In genomic region chr6:167280441-167280835, GRCh38 we compare ENCODE assay signal across 11 cellular contexts. TPM values are rescaled to one million over a fixed set of nuclear protein-coding genes. Genes with fewer than 3 reads are reported as not detected.
"Had no signal": no experiment of that assay in that cellular context is flagged by ENCODE, and none has a peak within 500 bp of the region (broad histone marks: within the 10 kb centered on the region; RNA-seq: fewer than 3 reads in every experiment).

No MANE protein-coding gene starts in this region.

RNA-seq across cellular contexts. Expression of gene UNC93A, which starts 10.7 kb away (rescaled TPM):
- total RNA-seq: activated CD4-positive, alpha-beta memory T cell treated with anti-CD3 and anti-CD28 coated beads for 36 hours; activated CD4-positive, alpha-beta T cell treated with anti-CD3 and anti-CD28 coated beads, Interleukin-2, amount 10 ng/mL, durations not matched to agents 7 days and 5 days; activated naive CD4-positive, alpha-beta T cell treated with anti-CD3 and anti-CD28 coated beads, Interleukin-2, amount 50 U/mL, for 72 hours; activated T-cell treated with anti-CD3 and anti-CD28 coated beads, Interleukin-2, amount 50 U/mL, for 4 hours; ascending aorta; body of pancreas; MCF 10A; NCI-H460; SJSA1; T-helper 1 cell treated with Interleukin-12 subunit alpha and Interleukin-12 subunit beta and Interleukin-4 antibody, amounts not matched to agents 30 ng/mL and 1 ng/mL, for 36 hours had no signal

RNA-seq across cellular contexts. Expression of gene TTLL2, which starts 44.4 kb away (rescaled TPM):
- total RNA-seq: activated CD4-positive, alpha-beta memory T cell treated with anti-CD3 and anti-CD28 coated beads for 36 hours; activated CD4-positive, alpha-beta T cell treated with anti-CD3 and anti-CD28 coated beads, Interleukin-2, amount 10 ng/mL, durations not matched to agents 7 days and 5 days; activated naive CD4-positive, alpha-beta T cell treated with anti-CD3 and anti-CD28 coated beads, Interleukin-2, amount 50 U/mL, for 72 hours; activated T-cell treated with anti-CD3 and anti-CD28 coated beads, Interleukin-2, amount 50 U/mL, for 4 hours; ascending aorta; body of pancreas; MCF 10A; NCI-H460; Peyer's patch; SJSA1; T-helper 1 cell treated with Interleukin-12 subunit alpha and Interleukin-12 subunit beta and Interleukin-4 antibody, amounts not matched to agents 30 ng/mL and 1 ng/mL, for 36 hours had no signal
